In genomic region chrX:128781506-128781905, GRCh38 we compare ENCODE assay signal across 8 cellular contexts.
DNase-seq lines count a peak whose midpoint lies in the region; ATAC-seq and TF ChIP-seq lines count a peak whose summit lies in the region.

No MANE protein-coding gene starts in this region.

- in situ Hi-C loops in SK-MEL-5 (cut with HindIII; ENCODE audit: low pct_unique_long_range_greater_than_20kb, low sequenced_read_pairs) = no loop called here

- H3K56ac ChIP-seq in H9 (ENCODE audit: insufficient read length, low read depth, low read length) = no peak overlapping the region

- peak overlapping the region in 1 of 3 experiments; percentile 71; a peak in 1 of 7 replicates for H3K27ac Mint-ChIP-seq in H9
- no peak overlapping the region for H3K27ac Mint-ChIP-seq in activated T-helper 1 cell treated with anti-CD3 and anti-CD28 coated beads, Interleukin-12 subunit alpha, Interleukin-12 subunit beta, Interleukin-2, Interleukin-4 antibody, amounts not matched to agents 30 ng/mL and 10 ng/mL and 1 ng/mL, durations not matched to agents 14 hours and 24 hours and 36 hours

- no peak overlapping the region for H3K23ac ChIP-seq in H9 (ENCODE audit: insufficient read length, low read depth, low read length)

- peaks cover 17 to 19% of the 10 kb centered on the region in 2 experiments for H3K4me1 Mint-ChIP-seq in H9
- peaks cover 10% of the 10 kb centered on the region for H3K4me1 Mint-ChIP-seq in activated T-helper 1 cell treated with anti-CD3 and anti-CD28 coated beads, Interleukin-12 subunit alpha, Interleukin-12 subunit beta, Interleukin-2, Interleukin-4 antibody, amounts not matched to agents 30 ng/mL and 10 ng/mL and 1 ng/mL, durations not matched to agents 14 hours and 24 hours and 36 hours (ENCODE audit: low read depth)

- no peak overlapping the region for H2BK20ac ChIP-seq in H9 (ENCODE audit: low read depth, low read length, poor library complexity, severe bottlenecking)

- intact Hi-C loops in activated T-helper 1 cell treated with anti-CD3 and anti-CD28 coated beads, Interleukin-12 subunit alpha, Interleukin-12 subunit beta, Interleukin-2, Interleukin-4 antibody, amounts not matched to agents 30 ng/mL and 10 ng/mL and 1 ng/mL, durations not matched to agents 14 hours and 24 hours and 36 hours (cut with micrococcal nuclease) = no loop called here

- no peak overlapping the region for H2BK15ac ChIP-seq in H9 (ENCODE audit: low read depth, low read length)

- no peak overlapping the region for H2AFZ ChIP-seq in H9 (ENCODE audit: low read length)

- TF ChIP-seq CTCF in H9 (conservative IDR thresholded peaks at IDR 0.05) = peak; percentile 69; the same call in 2 of the 3 replicates

- H2BK12ac ChIP-seq in H9 (ENCODE audit: insufficient read length, low read depth, low read length) = no peak overlapping the region

- H3K27me3 ChIP-seq in H9 (ENCODE audit: insufficient read depth, low read length) = no peaks in the 10 kb centered on the region

- peaks cover 3% of the 10 kb centered on the region; the same call in 1 of the 2 replicates for H3K4me1 ChIP-seq in H9 (ENCODE audit: insufficient read depth, low read length)

- 0 out of 5 replicates have a peak overlapping the region, but pooled peaks of 1 of the 2 experiments have one; percentile 54 for H3K4me3 Mint-ChIP-seq in H9
- no peak overlapping the region for H3K4me3 Mint-ChIP-seq in activated T-helper 1 cell treated with anti-CD3 and anti-CD28 coated beads, Interleukin-12 subunit alpha, Interleukin-12 subunit beta, Interleukin-2, Interleukin-4 antibody, amounts not matched to agents 30 ng/mL and 10 ng/mL and 1 ng/mL, durations not matched to agents 14 hours and 24 hours and 36 hours

- no peak overlapping the region for H2BK5ac ChIP-seq in H9 (ENCODE audit: insufficient read length, low read length)

- no peak overlapping the region for H3K18ac ChIP-seq in H9 (ENCODE audit: insufficient read length, low read depth, low read length)

- WGBS in H9 (ENCODE audit: extremely low coverage, insufficient read length, low lambda C conversion rate) = no CpG with 5 or more reads among the region's 1 CpG

- peaks cover 15 to 40% (median 29%) of the 10 kb centered on the region in 3 experiments; a peak in 6 of 7 replicates for H3K36me3 Mint-ChIP-seq in H9 (ENCODE audit: insufficient read depth in 1 of 3, low read depth in 3 of 3)
- H3K36me3 Mint-ChIP-seq in activated T-helper 1 cell treated with anti-CD3 and anti-CD28 coated beads, Interleukin-12 subunit alpha, Interleukin-12 subunit beta, Interleukin-2, Interleukin-4 antibody, amounts not matched to agents 30 ng/mL and 10 ng/mL and 1 ng/mL, durations not matched to agents 14 hours and 24 hours and 36 hours (ENCODE audit: low read depth) = no peaks in the 10 kb centered on the region

- no peak overlapping the region for H2BK120ac ChIP-seq in H9 (ENCODE audit: low read depth, low read length, poor library complexity, severe bottlenecking)

- peaks cover 19% of the 10 kb centered on the region for H3K9me3 ChIP-seq in H9 (ENCODE audit: control insufficient read depth, low read depth, low read length)

- DNase-seq in DMS114 treated with DMSO at 0.1 percent for 48 hours (lab: John Stamatoyannopoulos, UW; ENCODE audit: unreplicated experiment) = peak; percentile 0
- DNase-seq in H9 = peak; percentile 57
- peak; percentile 60 for DNase-seq in SK-MEL-5 (ENCODE audit: low read depth, low spot score)
- DNase-seq in islet precursor cell = peak; percentile 67
- no peak for DNase-seq in NCI-H345 treated with DMSO at 0.1 percent for 48 hours (lab: John Stamatoyannopoulos, UW; ENCODE audit: unreplicated experiment)
- DNase-seq in activated T-helper 1 cell treated with anti-CD3 and anti-CD28 coated beads, Interleukin-12 subunit alpha, Interleukin-12 subunit beta, Interleukin-2, Interleukin-4 antibody, amounts not matched to agents 30 ng/mL and 10 ng/mL and 1 ng/mL, durations not matched to agents 14 hours and 24 hours and 36 hours (ENCODE audit: low spot score) = no peak
- no peak for DNase-seq in activated CD4-positive, CD25-positive, alpha-beta regulatory T cell (lab: John Stamatoyannopoulos, UW)

- H3K9ac ChIP-seq in H9 (ENCODE audit: extremely low read depth, insufficient read length, low read length) = no peak overlapping the region

- H3K4me2 ChIP-seq in H9 (ENCODE audit: insufficient read depth, insufficient read length, low read length) = no peak overlapping the region

- H2AK5ac ChIP-seq in H9 (ENCODE audit: insufficient read length, low read length) = no peak overlapping the region

- no peaks in the 10 kb centered on the region for H3K79me2 ChIP-seq in H9 (ENCODE audit: insufficient read depth, low read length)

- no peak overlapping the region for H4K91ac ChIP-seq in H9 (ENCODE audit: insufficient read length, low read depth, low read length)

- H3K4ac ChIP-seq in H9 (ENCODE audit: low read depth, low read length) = no peak overlapping the region

- H3K9me3 Mint-ChIP-seq in H9 = peaks cover 34 to 64% of the 10 kb centered on the region in 2 experiments
- peaks cover 6% of the 10 kb centered on the region for H3K9me3 Mint-ChIP-seq in activated T-helper 1 cell treated with anti-CD3 and anti-CD28 coated beads, Interleukin-12 subunit alpha, Interleukin-12 subunit beta, Interleukin-2, Interleukin-4 antibody, amounts not matched to agents 30 ng/mL and 10 ng/mL and 1 ng/mL, durations not matched to agents 14 hours and 24 hours and 36 hours

- no peak overlapping the region for H3T11ph ChIP-seq in H9 (ENCODE audit: low read length)

- no peaks in the 10 kb centered on the region for H4K20me1 ChIP-seq in H9 (ENCODE audit: control insufficient read depth, insufficient read depth, insufficient read length)

- H4K5ac ChIP-seq in H9 (ENCODE audit: insufficient read length, low read depth, low read length) = no peak overlapping the region

- no peaks in the 10 kb centered on the region for H3K23me2 ChIP-seq in H9 (ENCODE audit: insufficient read length, low read depth, low read length, poor library complexity, severe bottlenecking)

- no peak overlapping the region for H3K27ac ChIP-seq in H9 (ENCODE audit: insufficient read length, low read depth, low read length)

- ATAC-seq in HG03520 (IDR thresholded peaks at IDR 0.05; ENCODE audit: unreplicated experiment) = no peak

- no peaks in the 10 kb centered on the region for H3K79me1 ChIP-seq in H9 (ENCODE audit: insufficient read depth, low read depth, low read length, poor library complexity, severe bottlenecking)

- no peak overlapping the region for H3K14ac ChIP-seq in H9 (ENCODE audit: insufficient read depth, low read length)

- H3K27me3 Mint-ChIP-seq in H9 (ENCODE audit: low read depth) = no peaks in the 10 kb centered on the region; the same call in none of the 2 replicates
- no peaks in the 10 kb centered on the region for H3K27me3 Mint-ChIP-seq in activated T-helper 1 cell treated with anti-CD3 and anti-CD28 coated beads, Interleukin-12 subunit alpha, Interleukin-12 subunit beta, Interleukin-2, Interleukin-4 antibody, amounts not matched to agents 30 ng/mL and 10 ng/mL and 1 ng/mL, durations not matched to agents 14 hours and 24 hours and 36 hours (ENCODE audit: insufficient read depth)

- H4K8ac ChIP-seq in H9 (replicated peaks; ENCODE audit: insufficient read length, low read depth, low read length) = no peak overlapping the region

Comparison
In these comparisons a context has a peak if more than half of its experiments do, and no peak if none do; other contexts are left out.
1. DNase-seq: peak in DMS114 treated with DMSO at 0.1 percent for 48 hours (single experiment), H9 (single experiment), SK-MEL-5 (single experiment) and islet precursor cell (single experiment); none in NCI-H345 treated with DMSO at 0.1 percent for 48 hours (single experiment), activated T-helper 1 cell treated with anti-CD3 and anti-CD28 coated beads, Interleukin-12 subunit alpha, Interleukin-12 subunit beta, Interleukin-2, Interleukin-4 antibody, amounts not matched to agents 30 ng/mL and 10 ng/mL and 1 ng/mL, durations not matched to agents 14 hours and 24 hours and 36 hours (single experiment) and activated CD4-positive, CD25-positive, alpha-beta regulatory T cell (0 of 4).